ENCODE assay signal across 25 cellular contexts in genomic region chr5:98333921-98334320, GRCh38.
"Had no signal": no experiment of that assay in that cellular context is flagged by ENCODE, and none has a peak within 500 bp of the region (broad histone marks: within the 10 kb centered on the region; RNA-seq: fewer than 3 reads in every experiment).

No MANE protein-coding gene starts in this region.

- H3K4me2 ChIP-seq: smooth muscle cell had no signal

- DNase-seq: activated CD4-positive, alpha-beta T cell treated with anti-CD3 and anti-CD28 coated beads, Interleukin-2, amount 10 ng/mL, durations not matched to agents 7 days and 5 days; activated CD8-positive, alpha-beta T cell treated with anti-CD3 and anti-CD28 coated beads for 36 hours; activated gamma-delta T cell; activated naive CD4-positive, alpha-beta T cell treated with anti-CD3 and anti-CD28 coated beads, Interleukin-2, amount 50 U/mL, for 16 hours; brain microvascular endothelial cell; central memory CD4-positive, alpha-beta T cell; colonic mucosa; dorsolateral prefrontal cortex; foreskin melanocyte; left lung; naive thymus-derived CD4-positive, alpha-beta T cell; occipital lobe; posterior cingulate gyrus; stimulated activated CD4-positive, alpha-beta T cell treated with anti-CD3 and anti-CD28 coated beads, Interleukin-15, amount 100 ng/mL, for 24 hours; stomach had no signal

- H3K4me1 ChIP-seq: ascending aorta, colonic mucosa, left lung, stomach, suprapubic skin, tibial nerve had no signal

- H3K36me3 ChIP-seq: ascending aorta, brain microvascular endothelial cell, colonic mucosa, left lung, stomach, suprapubic skin, tibial nerve had no signal

- H3K27ac ChIP-seq: ascending aorta, brain microvascular endothelial cell, colonic mucosa, dorsolateral prefrontal cortex, epithelial cell of prostate, left lung, stomach, suprapubic skin, tibial nerve, VCaP had no signal

- H3K4me3 ChIP-seq: ascending aorta, colonic mucosa, dorsolateral prefrontal cortex, left lung, lung, smooth muscle cell, stomach, suprapubic skin, tibial nerve had no signal

- H3K27me3 ChIP-seq: ascending aorta, brain microvascular endothelial cell, colonic mucosa, dorsolateral prefrontal cortex, left lung, stomach, suprapubic skin, tibial nerve had no signal

- H3K9me3 ChIP-seq: ascending aorta, colonic mucosa, stomach, suprapubic skin had no signal

- ATAC-seq: activated CD4-positive, CD25-positive, alpha-beta regulatory T cell treated with anti-CD3 and anti-CD28 coated beads, Interleukin-2, amount 50 U/mL, for 24 hours; activated CD8-positive, alpha-beta T cell treated with anti-CD3 and anti-CD28 coated beads for 36 hours; left lung; naive thymus-derived CD4-positive, alpha-beta T cell; sciatic nerve; stimulated activated memory B cell treated with anti-CD40 and anti-IgM and Interleukin-4, amounts not matched to agents 10 μg/mL and 1 μg/mL and 100 μg/mL, for 72 hours had no signal
